Comparison of ENCODE assay signal across 8 cellular contexts in genomic region chr10:123582084-123582989, GRCh38.
DNase-seq lines count a peak whose midpoint lies in the region; FAIRE-seq and TF ChIP-seq lines count a peak whose summit lies in the region.

No MANE protein-coding gene starts in this region.

- no peaks in the 10 kb centered on the region for H3K27me3 ChIP-seq in KMS-11 (ENCODE audit: insufficient read depth, low read depth)
- H3K27me3 ChIP-seq in SJSA1 (replicated peaks) = peaks cover 8% of the 10 kb centered on the region
- peaks cover 47% of the 10 kb centered on the region for H3K27me3 ChIP-seq in cardiac muscle cell

- H3K27ac ChIP-seq in KMS-11 = no peak overlapping the region
- no peak overlapping the region for H3K27ac ChIP-seq in SJSA1
- no peak overlapping the region for H3K27ac ChIP-seq in cardiac muscle cell

- no peak overlapping the region for H3K27ac Mint-ChIP-seq in activated naive CD8-positive, alpha-beta T cell treated with anti-CD3 and anti-CD28 coated beads for 36 hours

- no peak for FAIRE-seq in urothelium cell line (lab: Jason Lieb, UNC)

- peak; percentile 41 for DNase-seq in NK-92 treated with Interleukin-12 subunit alpha and Interleukin-12 subunit beta, amount 100 ng/mL, for 24 hours (lab: John Stamatoyannopoulos, UW)
- no peak for DNase-seq in NK-92 (lab: John Stamatoyannopoulos, UW; ENCODE audit: unreplicated experiment)
- peak; percentile 41 to 67 for DNase-seq in SJSA1 (ENCODE audit: low read depth in 1 of 2, low spot score in 2 of 2)
- peak; percentile 62 for DNase-seq in activated naive CD8-positive, alpha-beta T cell treated with anti-CD3 and anti-CD28 coated beads for 36 hours
- DNase-seq in cardiac muscle cell (ENCODE audit: low read depth in 1 of 2, low spot score in 1 of 2) = peak; percentile 76 to 85
- peak; percentile 94 for DNase-seq in posterior vena cava (ENCODE audit: low spot score)
- DNase-seq in urothelium cell line (ENCODE audit: low spot score) = peak; percentile 67

- H3K4me3 ChIP-seq in KMS-11 (IDR thresholded peaks at IDR 0.05; ENCODE audit: insufficient read depth, low read depth, low read length) (no peak overlapping the region), SJSA1 (no peak overlapping the region), cardiac muscle cell (no peak overlapping the region)

- H3K27me3 Mint-ChIP-seq in activated naive CD8-positive, alpha-beta T cell treated with anti-CD3 and anti-CD28 coated beads for 36 hours = peaks cover 42% of the 10 kb centered on the region

- H3K9ac ChIP-seq in KMS-11 = no peak overlapping the region

- H3K4me1 ChIP-seq in KMS-11 (ENCODE audit: low read depth, poor library complexity, severe bottlenecking) (peaks cover 7% of the 10 kb centered on the region), SJSA1 (replicated peaks) (no peaks in the 10 kb centered on the region), cardiac muscle cell (ENCODE audit: low read depth) (no peaks in the 10 kb centered on the region)

- intact Hi-C loops in posterior vena cava (cut with DNase I) = loop anchor here in 1 of 2 donors (1.0 to 10.0 kb wide), 2 partner anchors 386 to 802 kb away; no protein-coding TSS in a partner anchor

- peak overlapping the region; percentile 43; the same call in 1 of the 2 replicates for H2AFZ ChIP-seq in KMS-11 (ENCODE audit: low read depth)

- H4K20me1 ChIP-seq in KMS-11 (ENCODE audit: insufficient read depth) = no peaks in the 10 kb centered on the region

- H3K36me3 Mint-ChIP-seq in activated naive CD8-positive, alpha-beta T cell treated with anti-CD3 and anti-CD28 coated beads for 36 hours = no peaks in the 10 kb centered on the region

- no peak overlapping the region for H3K4me3 Mint-ChIP-seq in activated naive CD8-positive, alpha-beta T cell treated with anti-CD3 and anti-CD28 coated beads for 36 hours

- H3K9me3 ChIP-seq in SJSA1 (replicated peaks) (no peaks in the 10 kb centered on the region), cardiac muscle cell (ENCODE audit: low read depth) (no peaks in the 10 kb centered on the region)

- H3K36me3 ChIP-seq in KMS-11 (ENCODE audit: insufficient read depth) = no peaks in the 10 kb centered on the region
- no peaks in the 10 kb centered on the region for H3K36me3 ChIP-seq in SJSA1
- no peaks in the 10 kb centered on the region for H3K36me3 ChIP-seq in cardiac muscle cell

- H3K4me1 Mint-ChIP-seq in activated naive CD8-positive, alpha-beta T cell treated with anti-CD3 and anti-CD28 coated beads for 36 hours = no peaks in the 10 kb centered on the region

- H3K4me2 ChIP-seq in KMS-11 = no peak overlapping the region

- no peaks in the 10 kb centered on the region for H3K9me3 Mint-ChIP-seq in activated naive CD8-positive, alpha-beta T cell treated with anti-CD3 and anti-CD28 coated beads for 36 hours

- peak; percentile 93 for TF ChIP-seq CTCF in KMS-11 (conservative IDR thresholded peaks at IDR 0.05; ENCODE audit: low read depth, low read length)
- TF ChIP-seq CTCF in cardiac muscle cell (IDR thresholded peaks at IDR 0.05; ENCODE audit: low read depth, low read length) = peak; percentile 96

- H3K79me2 ChIP-seq in KMS-11 (ENCODE audit: insufficient read depth, low read depth) = no peaks in the 10 kb centered on the region
